ENCODE assay signal across 30 cellular contexts in genomic region chr16:25097304-25097988, GRCh38. TPM values are rescaled to one million over a fixed set of nuclear protein-coding genes. Genes with fewer than 3 reads are reported as not detected.
DNase-seq lines count a peak whose midpoint lies in the region; ATAC-seq, FAIRE-seq and TF ChIP-seq lines count a peak whose summit lies in the region.
"Had no signal": no experiment of that assay in that cellular context is flagged by ENCODE, and none has a peak within 500 bp of the region (broad histone marks: within the 10 kb centered on the region; RNA-seq: fewer than 3 reads in every experiment).

No MANE protein-coding gene starts in this region.

- TF ChIP-seq POLR2A in GM12892 (IDR thresholded peaks at IDR 0.05; ENCODE audit: low read depth, low read length): no peak

- peak; percentile 24 for FAIRE-seq in GM12892 (lab: Jason Lieb, UNC)
- FAIRE-seq: A204.1, GM19239, keratinocyte had no signal

- ATAC-seq in GM21423 (IDR thresholded peaks at IDR 0.05; ENCODE audit: unreplicated experiment): no peak
- ATAC-seq: body of pancreas; gastroesophageal sphincter; lower lobe of right lung; mucosa of descending colon; stimulated activated naive B cell treated with anti-CD40 and anti-IgM and Interleukin-4, amounts not matched to agents 10 μg/mL and 1 μg/mL and 100 μg/mL, for 72 hours; T-helper 17 cell had no signal

- H3K4me3 ChIP-seq in ACC112 (ENCODE audit: low read depth, low read length): peak overlapping the region; percentile 35; the same call in 1 of the 2 replicates
- H3K4me3 ChIP-seq: body of pancreas, gastroesophageal sphincter, lower lobe of right lung, mucosa of descending colon, ovary, suprapubic skin had no signal

- H3K79me2 ChIP-seq in ACC112 (ENCODE audit: control insufficient read depth, insufficient read depth, low read length, unreplicated experiment): no peaks in the 10 kb centered on the region

- in situ Hi-C loops in SK-MEL-5 (cut with HindIII; ENCODE audit: low pct_unique_long_range_greater_than_20kb, low sequenced_read_pairs): no loop called here

- peaks cover 18% of the 10 kb centered on the region for H3K4me1 ChIP-seq in ACC112 (ENCODE audit: control insufficient read depth, insufficient read depth, low read length, unreplicated experiment)
- H3K4me1 ChIP-seq: body of pancreas, gastroesophageal sphincter, lower lobe of right lung, suprapubic skin had no signal

- no peak overlapping the region for H2AFZ ChIP-seq in ACC112 (ENCODE audit: low read length, unreplicated experiment)

- H3K36me3 ChIP-seq in ACC112 (ENCODE audit: insufficient read depth, low read length): no peaks in the 10 kb centered on the region
- H3K36me3 ChIP-seq: gastroesophageal sphincter, lower lobe of right lung, ovary, suprapubic skin had no signal

- peak overlapping the region; percentile 19; the same call in 1 of the 2 replicates for H3K27ac ChIP-seq in ACC112 (ENCODE audit: low read depth, low read length)
- H3K27ac ChIP-seq: body of pancreas, gastroesophageal sphincter, lower lobe of right lung, ovary, suprapubic skin had no signal

- DNase-seq in GM12892 (ENCODE audit: insufficient read length) (no peak), SK-MEL-5 (ENCODE audit: low read depth, low spot score) (peak; percentile 85), fibroblast of peridontal ligament (ENCODE audit: extremely low read depth) (peak; percentile 55), DMS 273 (lab: John Stamatoyannopoulos, UW; ENCODE audit: unreplicated experiment) (no peak), NCI-H526 treated with DMSO at 0.1 percent for 48 hours (lab: John Stamatoyannopoulos, UW) (no peak), activated gamma-delta T cell treated with Interleukin-2 at 50 U/mL for 16 hours (no peak)
- DNase-seq: activated CD4-positive, alpha-beta T cell treated with anti-CD3 and anti-CD28 coated beads for 48 hours; body of pancreas; C1 segment of cervical spinal cord; effector memory CD4-positive, alpha-beta T cell; erythroblast; KG1; lower lobe of right lung; mucosa of descending colon; NCI-H1048; NCI-H1930; ovary; retina; RPMI8226; SK-N-SH; stimulated activated CD4-positive, alpha-beta T cell treated with anti-CD3 and anti-CD28 coated beads, Interleukin-4, amount 100 ng/mL, for 24 hours; stimulated activated naive B cell treated with anti-CD40 and anti-IgM and Interleukin-4, amounts not matched to agents 10 μg/mL and 1 μg/mL and 100 μg/mL, for 72 hours; T-helper 17 cell had no signal

- no peaks in the 10 kb centered on the region for H3K27me3 ChIP-seq in ACC112 (ENCODE audit: insufficient read depth, low read length)
- H3K27me3 ChIP-seq: body of pancreas, gastroesophageal sphincter, ovary, suprapubic skin had no signal

RNA-seq across cellular contexts. Expression of gene LCMT1, which starts 14.1 kb away (rescaled TPM):
- polyA plus RNA-seq in GM12892 (2012; ENCODE audit: missing spikeins): 35.9 TPM
- 18.0 and 22.0 TPM in 2 replicates for total RNA-seq in SK-MEL-5 (2014; rRNA removed; shearing (Covaris generic))
- polyA plus RNA-seq in SK-MEL-5 (2015; cell fraction: cytosol; rRNA removed): 25.0 and 34.8 TPM in 2 replicates
- 16.7 and 30.5 TPM in 2 replicates for polyA plus RNA-seq in SK-MEL-5 (2015; cell fraction: nucleus; rRNA removed)

Comparison
In these comparisons a context has a peak if more than half of its experiments do, and no peak if none do; other contexts are left out.
1. DNase-seq: peak in SK-MEL-5 (single experiment) and fibroblast of peridontal ligament (single experiment); none in GM12892 (single experiment), DMS 273 (single experiment), NCI-H526 treated with DMSO at 0.1 percent for 48 hours (single experiment) and activated gamma-delta T cell treated with Interleukin-2 at 50 U/mL for 16 hours (single experiment).